In genomic region chr3:158097571-158098553, GRCh38 we compare ENCODE assay signal across 8 cellular contexts. TPM values are rescaled to one million over a fixed set of nuclear protein-coding genes. Genes with fewer than 3 reads are reported as not detected.
DNase-seq lines count a peak whose midpoint lies in the region; ATAC-seq and TF ChIP-seq lines count a peak whose summit lies in the region.

No MANE protein-coding gene starts in this region.

- CTCF ChIA-PET in activated B cell treated with CpG ODN at 0.5 μM for 24 hours (lab: Charles Lee), result no interaction called here

- no peak for TF ChIP-seq CTCF in HFFc6 (IDR thresholded peaks at IDR 0.05)
- no peak for TF ChIP-seq CTCF in NB4 (IDR thresholded peaks at IDR 0.05; ENCODE audit: low read depth, low read length)
- no peak for TF ChIP-seq CTCF in activated B cell treated with CpG ODN at 0.5 μM for 24 hours (IDR thresholded peaks at IDR 0.05)
- no peak for TF ChIP-seq CTCF in choroid plexus epithelial cell (conservative IDR thresholded peaks at IDR 0.05; ENCODE audit: low read depth, low read length)

- DNase-seq in HFFc6 (no peak), NB4 (ENCODE audit: low read depth) (peak; percentile 88), activated B cell treated with CpG ODN at 0.5 μM for 24 hours (peak; percentile 79), choroid plexus epithelial cell (ENCODE audit: low read depth) (peak; percentile 54), memory B cell (ENCODE audit: low spot score in 2 of 2) (peak; percentile 77 to 83), NCI-H524 treated with DMSO at 0.1 percent for 48 hours (lab: John Stamatoyannopoulos, UW) (no peak)
- DNase-seq in stimulated activated effector memory CD8-positive, alpha-beta T cell treated with anti-CD3 and anti-CD28 coated beads, Interleukin-12 subunit alpha, Interleukin-12 subunit beta, amount 100 ng/mL, for 72 hours (ENCODE audit: low spot score in 2 of 2), result peak; percentile 61 to 85

- H3K9me3 Mint-ChIP-seq in HFFc6 (peaks cover 3% of the 10 kb centered on the region; the same call in 1 of the 2 replicates), activated B cell treated with CpG ODN at 0.5 μM for 24 hours (no peaks in the 10 kb centered on the region), memory B cell (peaks cover 3% of the 10 kb centered on the region)
- no peaks in the 10 kb centered on the region for H3K9me3 Mint-ChIP-seq in stimulated activated effector memory CD8-positive, alpha-beta T cell treated with anti-CD3 and anti-CD28 coated beads, Interleukin-12 subunit alpha, Interleukin-12 subunit beta, amount 100 ng/mL, for 72 hours

- H3K4me3 ChIP-seq in GM08714 (ENCODE audit: low read length) (peak overlapping the region; percentile 63; the same call in 1 of the 2 replicates), NB4 (ENCODE audit: low read depth, low read length) (peak overlapping the region; percentile 69), choroid plexus epithelial cell (ENCODE audit: low read depth, low read length) (peak overlapping the region; percentile 54)

- peak; percentile 79 for TF ChIP-seq POLR2A in NB4 (IDR thresholded peaks at IDR 0.05; ENCODE audit: extremely low read depth, insufficient read length)

- intact Hi-C loops in activated B cell treated with CpG ODN at 0.5 μM for 24 hours (cut with micrococcal nuclease), result loop anchor here (1.0 to 5.0 kb wide), 6 partner anchors 8 to 1543 kb away; partner anchors contain the start of genes GFM1, MFSD1, RSRC1 and SHOX2

- H3K27me3 Mint-ChIP-seq in HFFc6 (ENCODE audit: insufficient read depth) (peaks cover 32% of the 10 kb centered on the region), activated B cell treated with CpG ODN at 0.5 μM for 24 hours (peaks cover 57% of the 10 kb centered on the region), memory B cell (peaks cover 21% of the 10 kb centered on the region)

- no peak overlapping the region for H3K27ac Mint-ChIP-seq in HFFc6
- H3K27ac Mint-ChIP-seq in activated B cell treated with CpG ODN at 0.5 μM for 24 hours, result peak overlapping the region; percentile 74
- peak overlapping the region; percentile 22 for H3K27ac Mint-ChIP-seq in memory B cell
- peak overlapping the region; percentile 53 for H3K27ac Mint-ChIP-seq in stimulated activated effector memory CD8-positive, alpha-beta T cell treated with anti-CD3 and anti-CD28 coated beads, Interleukin-12 subunit alpha, Interleukin-12 subunit beta, amount 100 ng/mL, for 72 hours

- H3K4me3 Mint-ChIP-seq in HFFc6 (peak overlapping the region; percentile 62; the same call in 1 of the 2 replicates), activated B cell treated with CpG ODN at 0.5 μM for 24 hours (peak overlapping the region; percentile 98), memory B cell (peak overlapping the region; percentile 94)
- H3K4me3 Mint-ChIP-seq in stimulated activated effector memory CD8-positive, alpha-beta T cell treated with anti-CD3 and anti-CD28 coated beads, Interleukin-12 subunit alpha, Interleukin-12 subunit beta, amount 100 ng/mL, for 72 hours, result peak overlapping the region; percentile 79

- POLR2A ChIA-PET in activated B cell treated with CpG ODN at 0.5 μM for 24 hours (lab: Charles Lee), result interaction anchor here (1.1 to 1.9 kb wide), 3 partner anchors 9 to 12 kb away, joined by 3 to 10 read pairs (median 4); partner anchors contain the start of gene RSRC1

- H3K4me1 Mint-ChIP-seq in HFFc6 (ENCODE audit: low read depth), result peaks cover 32% of the 10 kb centered on the region
- H3K4me1 Mint-ChIP-seq in activated B cell treated with CpG ODN at 0.5 μM for 24 hours, result peaks cover 23% of the 10 kb centered on the region
- H3K4me1 Mint-ChIP-seq in memory B cell, result peaks cover 12% of the 10 kb centered on the region
- peaks cover 25% of the 10 kb centered on the region for H3K4me1 Mint-ChIP-seq in stimulated activated effector memory CD8-positive, alpha-beta T cell treated with anti-CD3 and anti-CD28 coated beads, Interleukin-12 subunit alpha, Interleukin-12 subunit beta, amount 100 ng/mL, for 72 hours

- ATAC-seq in activated B cell treated with CpG ODN at 0.5 μM for 24 hours (ENCODE audit: low read depth), result peak; percentile 93
- ATAC-seq in memory B cell (ENCODE audit: low read depth), result peak; percentile 94
- peak; percentile 97 for ATAC-seq in stimulated activated effector memory CD8-positive, alpha-beta T cell treated with anti-CD3 and anti-CD28 coated beads, Interleukin-12 subunit alpha, Interleukin-12 subunit beta, amount 100 ng/mL, for 72 hours

- peaks cover 42% of the 10 kb centered on the region for H3K36me3 Mint-ChIP-seq in HFFc6 (ENCODE audit: low read depth)
- peaks cover 7% of the 10 kb centered on the region for H3K36me3 Mint-ChIP-seq in activated B cell treated with CpG ODN at 0.5 μM for 24 hours (ENCODE audit: low read depth)
- peaks cover 3% of the 10 kb centered on the region for H3K36me3 Mint-ChIP-seq in memory B cell
- peaks cover 15% of the 10 kb centered on the region for H3K36me3 Mint-ChIP-seq in stimulated activated effector memory CD8-positive, alpha-beta T cell treated with anti-CD3 and anti-CD28 coated beads, Interleukin-12 subunit alpha, Interleukin-12 subunit beta, amount 100 ng/mL, for 72 hours

RNA-seq across cellular contexts. Expression of gene SHOX2, which starts 8.4 kb away (rescaled TPM):
- 10 to 100 TPM in 4 of 6 experiments, 1 to 10 TPM in 2; 7.3 to 19.1 (median 15.0) TPM for total RNA-seq in HFFc6 (2021; fragmentation: NEBNext Ultra II Directional; extraction: Animal tissue kit (Norgen Biotek cat#: 25700))
- total RNA-seq in activated B cell treated with CpG ODN at 0.5 μM for 24 hours, result not detected in 2 replicates

RNA-seq across cellular contexts. Expression of gene RSRC1, which starts 12.0 kb away (rescaled TPM):
- 10 to 100 TPM; 20.5 to 37.6 (median 33.0) TPM for total RNA-seq in HFFc6 (2021; fragmentation: NEBNext Ultra II Directional; extraction: Animal tissue kit (Norgen Biotek cat#: 25700))
- 39.9 and 44.8 TPM in 2 replicates for total RNA-seq in activated B cell treated with CpG ODN at 0.5 μM for 24 hours

Comparison
In these comparisons a context has a peak if more than half of its experiments do, and no peak if none do; other contexts are left out.
1. DNase-seq: peak in NB4 (single experiment), activated B cell treated with CpG ODN at 0.5 μM for 24 hours (single experiment), choroid plexus epithelial cell (single experiment), memory B cell (2 of 2) and stimulated activated effector memory CD8-positive, alpha-beta T cell treated with anti-CD3 and anti-CD28 coated beads, Interleukin-12 subunit alpha, Interleukin-12 subunit beta, amount 100 ng/mL, for 72 hours (2 of 2); none in HFFc6 (single experiment) and NCI-H524 treated with DMSO at 0.1 percent for 48 hours (single experiment).
2. Peak in every context shown above with its lines, with median percentiles within 50 percentile points of each other: H3K4me3 ChIP-seq, H3K4me3 Mint-ChIP-seq and ATAC-seq.